ENCODE assay signal across 12 cellular contexts in genomic region chr19:38682195-38682867, GRCh38. TPM values are rescaled to one million over a fixed set of nuclear protein-coding genes. Genes with fewer than 3 reads are reported as not detected.
DNase-seq lines count a peak whose midpoint lies in the region; ATAC-seq, FAIRE-seq and TF ChIP-seq lines count a peak whose summit lies in the region.
"Had no signal": no experiment of that assay in that cellular context is flagged by ENCODE, and none has a peak within 500 bp of the region (broad histone marks: within the 10 kb centered on the region; RNA-seq: fewer than 3 reads in every experiment).

No MANE protein-coding gene starts in this region.

- H3K4me1 ChIP-seq in HCT116 (ENCODE audit: control insufficient read depth in 1 of 2, insufficient read depth in 2 of 2, low read length in 2 of 2) (peaks cover 70 to 99% of the 10 kb centered on the region in 2 experiments), keratinocyte (ENCODE audit: control insufficient read depth, extremely low read depth, insufficient read depth, low read length) (peaks cover 66% of the 10 kb centered on the region)

- H3K9me3 ChIP-seq in HCT116 (ENCODE audit: control insufficient read depth in 1 of 2, insufficient read depth in 1 of 2, low read depth in 1 of 2, low read length in 2 of 2) (peaks cover 0 to 5% of the 10 kb centered on the region in 2 experiments; a peak in 1 of 4 replicates), keratinocyte (ENCODE audit: control insufficient read depth, low read depth, low read length) (no peaks in the 10 kb centered on the region)

- no peaks in the 10 kb centered on the region for H4K20me1 ChIP-seq in HCT116 (ENCODE audit: insufficient read depth)
- H4K20me1 ChIP-seq in keratinocyte (ENCODE audit: control insufficient read depth, extremely low read depth, insufficient read depth, low read length), result no peaks in the 10 kb centered on the region

- H3K36me3 Mint-ChIP-seq in activated T-helper 17 cell treated with anti-CD3 and anti-CD28 coated beads, Interleukin-2, amount 50 U/mL, for 72 hours (ENCODE audit: low read depth), result peaks cover 31% of the 10 kb centered on the region
- H3K36me3 Mint-ChIP-seq in stimulated activated effector memory CD8-positive, alpha-beta T cell treated with anti-CD3 and anti-CD28 coated beads, Interleukin-12 subunit alpha, Interleukin-12 subunit beta, amount 100 ng/mL, for 72 hours, result peaks cover 53% of the 10 kb centered on the region

- H3K9me2 ChIP-seq in HCT116 (ENCODE audit: insufficient read depth), result no peaks in the 10 kb centered on the region

- H3K9ac ChIP-seq in HCT116 (ENCODE audit: low read length) (peak overlapping the region; percentile 83), keratinocyte (ENCODE audit: control insufficient read depth, extremely low read depth, insufficient read depth, low read length) (peak overlapping the region; percentile 99)

- RAD21 ChIA-PET in HCT116 (lab: Charles Lee; ENCODE audit: low non-redundant PET in 1 of 2, low total read pairs in 2 of 2, uncharacterized antibody in 2 of 2, unreplicated experiment in 2 of 2), result no interaction called here

- intact Hi-C loops in HCT116 (cut with micrococcal nuclease), result loop anchor here (2.0 to 5.0 kb wide), 2 partner anchors 26 to 170 kb away; no protein-coding TSS in a partner anchor

- CTCF ChIA-PET in HCT116 (lab: Charles Lee), result interaction anchor here (2.1 kb wide), 1 partner anchor 48 kb away, joined by 10 read pairs; no protein-coding TSS in a partner anchor

- TF ChIP-seq RAD21 in HCT116 (IDR thresholded peaks at IDR 0.05; ENCODE audit: low read depth), result no peak

- peaks cover 2% of the 10 kb centered on the region for H3K9me1 ChIP-seq in keratinocyte (ENCODE audit: control insufficient read depth, extremely low read depth, insufficient read depth, low read length)

- H3K27ac Mint-ChIP-seq in activated T-helper 17 cell treated with anti-CD3 and anti-CD28 coated beads, Interleukin-2, amount 50 U/mL, for 72 hours, result peak overlapping the region; percentile 91
- H3K27ac Mint-ChIP-seq in stimulated activated effector memory CD8-positive, alpha-beta T cell treated with anti-CD3 and anti-CD28 coated beads, Interleukin-12 subunit alpha, Interleukin-12 subunit beta, amount 100 ng/mL, for 72 hours, result peak overlapping the region; percentile 97

- peaks cover 0 to 26% of the 10 kb centered on the region in 2 experiments; a peak in 2 of 4 replicates for H3K36me3 ChIP-seq in HCT116 (ENCODE audit: control insufficient read depth in 1 of 2, insufficient read depth in 2 of 2, low read length in 2 of 2)
- peaks cover 24 to 43% of the 10 kb centered on the region in 2 experiments for H3K36me3 ChIP-seq in keratinocyte (ENCODE audit: control insufficient read depth in 2 of 2, extremely low read depth in 1 of 2, insufficient read depth in 2 of 2, low read length in 2 of 2)

- H2AFZ ChIP-seq in HCT116 (ENCODE audit: low read depth, low read length, poor library complexity, severe bottlenecking) (no peak overlapping the region), keratinocyte (ENCODE audit: control insufficient read depth, low read length) (no peak overlapping the region)

- H3K4me1 Mint-ChIP-seq in activated T-helper 17 cell treated with anti-CD3 and anti-CD28 coated beads, Interleukin-2, amount 50 U/mL, for 72 hours, result peaks cover 64% of the 10 kb centered on the region
- H3K4me1 Mint-ChIP-seq in stimulated activated effector memory CD8-positive, alpha-beta T cell treated with anti-CD3 and anti-CD28 coated beads, Interleukin-12 subunit alpha, Interleukin-12 subunit beta, amount 100 ng/mL, for 72 hours, result peaks cover 98% of the 10 kb centered on the region

- H3K27me3 ChIP-seq in HCT116 (ENCODE audit: insufficient read depth, low read length) (no peaks in the 10 kb centered on the region), keratinocyte (ENCODE audit: control insufficient read depth, extremely low read depth, insufficient read depth, low read length) (no peaks in the 10 kb centered on the region)

- H3K4me2 ChIP-seq in HCT116 (ENCODE audit: low read length) (peak overlapping the region; percentile 86), keratinocyte (ENCODE audit: control insufficient read depth, extremely low read depth, insufficient read depth, low read depth, low read length) (no peak overlapping the region)

- H3K27ac ChIP-seq in HCT116 (ENCODE audit: low read depth, low read length), result peak overlapping the region; percentile 98
- H3K27ac ChIP-seq in keratinocyte (ENCODE audit: control insufficient read depth, insufficient read depth, low read length), result peak overlapping the region; percentile 100

- POLR2A ChIA-PET in HCT116 (lab: Charles Lee), result interaction anchor here (1.9 to 2.5 kb wide), 2 partner anchors 11 to 20 kb away, joined by 9 to 25 read pairs; no protein-coding TSS in a partner anchor

- ATAC-seq in HCT116 (no peak), HG02840 (IDR thresholded peaks at IDR 0.05; ENCODE audit: low FRiP score, unreplicated experiment) (no peak), GM18861 (IDR thresholded peaks at IDR 0.05; ENCODE audit: unreplicated experiment) (no peak)
- no peak for ATAC-seq in activated T-helper 17 cell treated with anti-CD3 and anti-CD28 coated beads, Interleukin-2, amount 50 U/mL, for 72 hours (replicated peaks)
- ATAC-seq in stimulated activated effector memory CD8-positive, alpha-beta T cell treated with anti-CD3 and anti-CD28 coated beads, Interleukin-12 subunit alpha, Interleukin-12 subunit beta, amount 100 ng/mL, for 72 hours, result no peak

- H3K27me3 Mint-ChIP-seq in activated T-helper 17 cell treated with anti-CD3 and anti-CD28 coated beads, Interleukin-2, amount 50 U/mL, for 72 hours, result no peaks in the 10 kb centered on the region

- dilution Hi-C loops in keratinocyte (cut with MboI; ENCODE audit: extremely low pct_ligation_motif_present, low sequenced_read_pairs), result no loop called here

- TF ChIP-seq CTCF in HCT116 (IDR thresholded peaks at IDR 0.05 in 2 of 3, conservative IDR thresholded peaks at IDR 0.05 in 1 of 3; ENCODE audit: borderline replicate concordance in 1 of 3, insufficient read depth in 1 of 3, low read depth in 2 of 3, low read length in 2 of 3), result no peak
- no peak for TF ChIP-seq CTCF in keratinocyte (optimal IDR thresholded peaks at IDR 0.05 in 1 of 3, IDR thresholded peaks at IDR 0.05 in 1 of 3, conservative IDR thresholded peaks at IDR 0.05 in 1 of 3; ENCODE audit: extremely low read depth in 1 of 3, insufficient read depth in 2 of 3, low read length in 3 of 3)

- H3K4me3 ChIP-seq in HCT116 (replicated peaks in 1 of 2; ENCODE audit: low read depth in 1 of 2, low read length in 2 of 2) (peak overlapping the region in 1 of 2 experiments; percentile 43; a peak in 2 of 4 replicates), keratinocyte (ENCODE audit: control insufficient read depth in 2 of 3, extremely low read depth in 1 of 3, insufficient read depth in 2 of 3, low read depth in 1 of 3, low read length in 3 of 3) (peak overlapping the region in 1 of 3 experiments; percentile 3)

- no peak for DNase-seq in HCT116 (ENCODE audit: low read depth, low spot score)
- no peak for DNase-seq in keratinocyte (ENCODE audit: low read depth, low spot score)
- DNase-seq in stimulated activated effector memory CD8-positive, alpha-beta T cell treated with anti-CD3 and anti-CD28 coated beads, Interleukin-12 subunit alpha, Interleukin-12 subunit beta, amount 100 ng/mL, for 72 hours (ENCODE audit: low spot score in 2 of 2), result no peak
- no peak for DNase-seq in DMS153 (lab: John Stamatoyannopoulos, UW)
- DNase-seq in epidermal melanocyte (ENCODE audit: insufficient read length, low spot score), result no peak
- DNase-seq: activated CD4-positive, alpha-beta T cell treated with anti-CD3 and anti-CD28 coated beads for 4 hours; central memory CD4-positive, alpha-beta T cell; midbrain; NCI-H524 had no signal

- FAIRE-seq in keratinocyte (lab: Jason Lieb, UNC), result no peak

- H3K4me3 Mint-ChIP-seq in activated T-helper 17 cell treated with anti-CD3 and anti-CD28 coated beads, Interleukin-2, amount 50 U/mL, for 72 hours, result peak overlapping the region; percentile 75
- peak overlapping the region; percentile 68 for H3K4me3 Mint-ChIP-seq in stimulated activated effector memory CD8-positive, alpha-beta T cell treated with anti-CD3 and anti-CD28 coated beads, Interleukin-12 subunit alpha, Interleukin-12 subunit beta, amount 100 ng/mL, for 72 hours

- H3K9me3 Mint-ChIP-seq in activated T-helper 17 cell treated with anti-CD3 and anti-CD28 coated beads, Interleukin-2, amount 50 U/mL, for 72 hours, result no peaks in the 10 kb centered on the region
- H3K9me3 Mint-ChIP-seq in stimulated activated effector memory CD8-positive, alpha-beta T cell treated with anti-CD3 and anti-CD28 coated beads, Interleukin-12 subunit alpha, Interleukin-12 subunit beta, amount 100 ng/mL, for 72 hours, result no peaks in the 10 kb centered on the region

- BruUV-seq in HCT116 (replicated peaks; lab: Mats Ljungman, UMichigan), result no TSS peak

- H3K79me2 ChIP-seq in HCT116 (ENCODE audit: insufficient read depth, low read length) (peaks cover 89% of the 10 kb centered on the region), keratinocyte (ENCODE audit: control insufficient read depth, insufficient read depth, low read length) (peaks cover 82% of the 10 kb centered on the region)

- no peak for TF ChIP-seq POLR2A in HCT116 (IDR thresholded peaks at IDR 0.05; ENCODE audit: borderline replicate concordance, extremely low read depth, insufficient read depth, insufficient read length)

TF ChIP-seq in HCT116, 20 proteins besides CTCF, POLR2A, EP300 and RAD21:
- no peak for TF ChIP-seq ATF3 (IDR thresholded peaks at IDR 0.05)
- TF ChIP-seq CBX3 (IDR thresholded peaks at IDR 0.05; ENCODE audit: low read depth), result peak; percentile 69; the same call in 1 of the 2 replicates
- TF ChIP-seq ELF1 (IDR thresholded peaks at IDR 0.05; ENCODE audit: borderline replicate concordance, low read depth), result no peak

RNA-seq across cellular contexts. Expression of gene ACTN4, which starts 34.9 kb away (rescaled TPM):
- 651 TPM for total RNA-seq in HCT116 (2021; ENCODE audit: unreplicated experiment)
- polyA plus RNA-seq in HCT116 (2012), result 635 and 727 TPM in 2 replicates
- total RNA-seq in activated T-helper 17 cell treated with anti-CD3 and anti-CD28 coated beads, Interleukin-2, amount 50 U/mL, for 72 hours, result 100 to 1,000 TPM; 312 to 393 TPM
- 463 to 720 TPM (median 526 TPM) in 3 replicates for polyA plus RNA-seq in keratinocyte
- polyA plus RNA-seq in keratinocyte (2011; ENCODE audit: low read depth), result 762 TPM
- polyA plus RNA-seq in keratinocyte (2011; cell fraction: cytosol; rRNA removed), result 452 and 468 TPM in 2 replicates
- 1,020 and 1,377 TPM in 2 replicates for polyA plus RNA-seq in keratinocyte (2011; cell fraction: nucleus; rRNA removed)
- polyA plus RNA-seq in keratinocyte (2012; ENCODE audit: low replicate concordance), result 537 and 1,150 TPM in 2 replicates
- polyA minus RNA-seq in keratinocyte, result 417 to 1,584 TPM (median 501 TPM) in 3 replicates
- polyA minus RNA-seq in keratinocyte (2011; cell fraction: cytosol; rRNA and poly(A)+ RNA removed), result 376 TPM
- 400 and 697 TPM in 2 replicates for polyA minus RNA-seq in keratinocyte (2011; cell fraction: nucleus; rRNA and poly(A)+ RNA removed)
